ENCODE assay signal across 13 cellular contexts in genomic region chr7:122412886-122413285, GRCh38.
A peak's percentile ranks its signal among the peaks of the same experiment; 100 is the strongest.
DNase-seq lines count a peak whose midpoint lies in the region; ATAC-seq and TF ChIP-seq lines count a peak whose summit lies in the region.
"Had no signal": no experiment of that assay in that cellular context is flagged by ENCODE, and none has a peak within 500 bp of the region (broad histone marks: within the 10 kb centered on the region; RNA-seq: fewer than 3 reads in every experiment).

No MANE protein-coding gene starts in this region.

- no peaks in the 10 kb centered on the region for H3K9me3 ChIP-seq in lung (ENCODE audit: control insufficient read depth in 2 of 2, insufficient read depth in 1 of 2, low read length in 1 of 2)

- H3K27me3 ChIP-seq in lung (ENCODE audit: control insufficient read depth, insufficient read depth) = no peaks in the 10 kb centered on the region

- H3K4me1 ChIP-seq in lung (ENCODE audit: control insufficient read depth in 2 of 2, insufficient read depth in 2 of 2, low read length in 2 of 2) = no peaks in the 10 kb centered on the region

- in situ Hi-C loops in KBM-7 (cut with MboI; ENCODE audit: low pct_unique_long_range_greater_than_20kb, low sequenced_read_pairs) = no loop called here

- H3K27ac Mint-ChIP-seq in naive thymus-derived CD8-positive, alpha-beta T cell = no peak overlapping the region

- 69 to 78% methylated on average over 1 of the region's 1 CpG for WGBS in lung, 2 donors

- POLR2A ChIA-PET in naive thymus-derived CD8-positive, alpha-beta T cell (lab: Charles Lee) = no interaction called here

- DNase-seq in AG09309 (ENCODE audit: low read depth) (peak; percentile 44), KBM-7 (peak; percentile 9), epithelial cell of proximal tubule (ENCODE audit: low read depth) (peak; percentile 6), lung (ENCODE audit: low spot score) (peak; percentile 31), NCI-H82 treated with DMSO at 0.1 percent for 48 hours (lab: John Stamatoyannopoulos, UW; ENCODE audit: unreplicated experiment) (no peak), NOMO-1 (lab: John Stamatoyannopoulos, UW; ENCODE audit: unreplicated experiment in 2 of 2) (no peak)
- DNase-seq in effector CD8-positive, alpha-beta T cell (lab: John Stamatoyannopoulos, UW) = no peak
- no peak for DNase-seq in naive thymus-derived CD8-positive, alpha-beta T cell
- DNase-seq: amygdala; GF-D8; stimulated activated CD4-positive, alpha-beta T cell treated with anti-CD3 and anti-CD28 coated beads, Interleukin-4, amount 100 ng/mL, for 4 hours; stimulated activated naive CD8-positive, alpha-beta T cell treated with anti-CD3 and anti-CD28 coated beads, Interleukin-15, Interleukin-2, amounts not matched to agents 100 U/mL and 50 U/mL, for 24 hours had no signal

- peaks cover 0 to 14% (median 2%) of the 10 kb centered on the region in 9 donors for H3K9me3 Mint-ChIP-seq in naive thymus-derived CD8-positive, alpha-beta T cell

- no peak for TF ChIP-seq CTCF in AG09309 (IDR thresholded peaks at IDR 0.05; ENCODE audit: control insufficient read depth, insufficient read depth, low read depth, low read length, missing control alignments)
- no peak for TF ChIP-seq CTCF in epithelial cell of proximal tubule (conservative IDR thresholded peaks at IDR 0.05; ENCODE audit: low read depth, low read length)
- TF ChIP-seq CTCF in lung (IDR thresholded peaks at IDR 0.05; ENCODE audit: control extremely low read depth, extremely low read depth) = no peak

- peaks cover 1 to 3% of the 10 kb centered on the region in 2 donors for H3K36me3 ChIP-seq in lung (ENCODE audit: control insufficient read depth in 2 of 2, insufficient read depth in 2 of 2, low read length in 2 of 2)

- H3K4me3 Mint-ChIP-seq in naive thymus-derived CD8-positive, alpha-beta T cell = no peak overlapping the region

- peak; percentile 76 for ATAC-seq in lung (ENCODE audit: insufficient read depth, low FRiP score)
- no peak for ATAC-seq in naive thymus-derived CD8-positive, alpha-beta T cell
- ATAC-seq: stimulated activated naive CD8-positive, alpha-beta T cell treated with anti-CD3 and anti-CD28 coated beads, Interleukin-15, Interleukin-2, amounts not matched to agents 100 U/mL and 50 U/mL, for 24 hours had no signal

- H3K27ac ChIP-seq in lung (ENCODE audit: low read depth in 1 of 2, low read length in 1 of 2) = no peak overlapping the region
- H3K27ac ChIP-seq: C4-2B had no signal

- no peaks in the 10 kb centered on the region for H3K4me1 Mint-ChIP-seq in naive thymus-derived CD8-positive, alpha-beta T cell

- no peaks in the 10 kb centered on the region for H3K36me3 Mint-ChIP-seq in naive thymus-derived CD8-positive, alpha-beta T cell

- peaks cover 0 to 2% (median 0%) of the 10 kb centered on the region in 5 donors for H3K27me3 Mint-ChIP-seq in naive thymus-derived CD8-positive, alpha-beta T cell

- H3K4me3 ChIP-seq in AG09309 (ENCODE audit: control insufficient read depth, low read depth, low read length) (no peak overlapping the region), epithelial cell of proximal tubule (ENCODE audit: low read depth, low read length) (no peak overlapping the region), lung (no peak overlapping the region)

Comparison
In these comparisons a context has a peak if more than half of its experiments do, and no peak if none do; other contexts are left out.
1. DNase-seq: peak in AG09309 (single experiment), KBM-7 (single experiment), epithelial cell of proximal tubule (single experiment) and lung (single experiment); none in NCI-H82 treated with DMSO at 0.1 percent for 48 hours (single experiment), effector CD8-positive, alpha-beta T cell (single experiment), NOMO-1 (0 of 2) and naive thymus-derived CD8-positive, alpha-beta T cell (0 of 10).